Comparison of ENCODE assay signal across 21 cellular contexts in the genomic region with DNA sequence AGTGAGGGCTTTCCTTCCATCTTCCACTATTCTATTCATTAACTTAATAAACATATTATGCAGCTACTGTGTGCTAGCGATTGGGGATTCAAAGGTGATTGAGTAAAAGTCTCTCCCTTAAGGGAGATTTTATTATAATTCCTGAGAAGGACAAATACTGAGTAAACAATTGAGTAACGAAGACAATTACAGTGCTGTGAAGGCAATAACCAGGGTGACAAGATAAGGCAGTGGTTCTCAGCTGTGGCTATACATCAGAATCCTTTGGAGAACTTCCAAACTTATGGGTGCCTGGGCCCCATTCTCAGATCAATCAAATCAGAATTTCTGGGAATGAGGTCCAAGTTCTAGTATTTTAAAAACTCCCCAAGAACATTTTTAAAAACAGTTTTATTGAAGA.
"Had no signal": no experiment of that assay in that cellular context is flagged by ENCODE, and none has a peak within 500 bp of the region (broad histone marks: within the 10 kb centered on the region; RNA-seq: fewer than 3 reads in every experiment).

No MANE protein-coding gene starts in this region.

- H3K4me1 ChIP-seq: psoas muscle, sigmoid colon, spleen, tibial nerve, upper lobe of left lung, uterus had no signal

- H3K9me3 ChIP-seq: psoas muscle, sigmoid colon, thoracic aorta, tibial nerve, upper lobe of left lung, uterus had no signal

- H3K36me3 ChIP-seq: neural progenitor cell, sigmoid colon, spleen, thoracic aorta, tibial nerve, upper lobe of left lung, uterus had no signal

- H3K27ac ChIP-seq: neural progenitor cell, psoas muscle, sigmoid colon, spleen, thoracic aorta, tibial nerve, upper lobe of left lung, uterus had no signal

- H3K27me3 ChIP-seq: neural progenitor cell, sigmoid colon, tibial nerve, upper lobe of left lung, uterus had no signal

- H3K4me3 ChIP-seq: lung, neural progenitor cell, psoas muscle, sigmoid colon, spleen, thoracic aorta, tibial nerve, upper lobe of left lung, uterus had no signal

- DNase-seq: cortex of kidney; effector memory CD8-positive, alpha-beta T cell; naive B cell; nucleus accumbens; posterior cingulate gyrus; psoas muscle; right cardiac atrium; sigmoid colon; spleen; stimulated activated CD4-positive, alpha-beta T cell treated with anti-CD3 and anti-CD28 coated beads, Interleukin-2, amount 100 ng/mL, for 48 hours; stimulated activated naive B cell treated with anti-CD40 and anti-IgM and Interleukin-4, amounts not matched to agents 10 μg/mL and 1 μg/mL and 100 μg/mL, for 72 hours; upper lobe of left lung; uterus had no signal

- FAIRE-seq: frontal cortex, keratinocyte had no signal

- ATAC-seq: effector memory CD8-positive, alpha-beta T cell; left lobe of liver; natural killer cell treated with Interleukin-12 subunit alpha and Interleukin-12 subunit beta and Interleukin-15 and Interleukin-18, amount 100 ng/mL, for 72 hours; psoas muscle; right cardiac atrium; stimulated activated naive B cell treated with anti-CD40 and anti-IgM and Interleukin-4, amounts not matched to agents 10 μg/mL and 1 μg/mL and 100 μg/mL, for 72 hours had no signal

- H3K9ac ChIP-seq: neural progenitor cell had no signal
